In the genomic region with DNA sequence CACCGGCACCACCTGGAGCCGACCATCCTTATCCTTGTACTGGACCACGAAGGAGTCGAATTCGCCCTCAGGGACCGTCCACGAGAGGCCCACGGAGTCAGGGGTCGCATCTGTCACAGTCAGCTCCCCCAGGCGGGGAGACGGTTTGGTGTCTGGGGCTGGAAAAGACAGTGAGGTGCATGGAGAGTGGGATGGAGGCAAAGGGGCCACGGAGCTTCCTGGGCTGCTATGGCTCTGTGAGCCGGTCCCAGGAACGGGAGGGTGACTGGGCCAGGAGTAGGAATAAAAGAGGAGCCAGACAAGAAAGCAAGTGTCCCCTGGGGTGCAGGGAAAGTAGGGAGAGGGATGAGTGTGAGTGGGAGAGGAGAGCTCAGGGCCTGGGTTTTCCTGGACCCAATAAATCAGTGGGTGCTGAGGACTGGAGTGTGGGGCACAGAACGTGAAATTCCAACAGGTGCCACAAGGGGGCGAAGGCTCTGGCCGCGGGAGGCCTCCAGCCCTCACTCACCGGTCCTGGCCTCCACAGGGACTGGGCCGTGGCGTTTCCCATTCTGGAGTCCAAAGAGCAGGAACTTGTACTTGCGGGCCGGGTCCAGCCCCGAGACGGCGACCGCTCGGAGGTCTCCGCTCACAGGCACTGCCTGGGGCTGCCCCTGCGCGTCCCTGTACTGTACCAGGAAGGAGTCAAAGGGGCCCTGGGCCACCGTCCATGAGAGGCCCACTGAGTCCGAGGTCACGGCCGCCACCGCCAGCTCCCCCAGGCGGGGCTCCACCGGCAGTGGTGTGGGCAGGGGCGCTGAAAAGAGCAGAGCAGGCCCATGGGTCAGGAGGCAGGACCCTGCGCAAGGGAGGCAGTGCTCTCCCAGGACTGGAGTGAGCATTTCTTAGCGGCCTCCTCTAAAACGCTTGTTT, we compare ENCODE assay signal across 1 cellular context.
TF ChIP-seq lines count a peak whose summit lies in the region.

No MANE protein-coding gene starts in this region.

TF ChIP-seq in HepG2, 621 proteins besides CTCF, POLR2A, EP300 and RAD21 (continued from another document and continues in another):
- TF ChIP-seq, protein P1, sequence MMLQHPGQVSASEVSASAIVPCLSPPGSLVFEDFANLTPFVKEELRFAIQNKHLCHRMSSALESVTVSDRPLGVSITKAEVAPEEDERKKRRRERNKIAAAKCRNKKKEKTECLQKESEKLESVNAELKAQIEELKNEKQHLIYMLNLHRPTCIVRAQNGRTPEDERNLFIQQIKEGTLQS (CRISPR knock-in tag; IDR thresholded peaks at IDR 0.05): peak; percentile 47; the same call in 1 of the 2 replicates
- TF ChIP-seq ZSCAN29 (CRISPR knock-in tag; conservative IDR thresholded peaks at IDR 0.05): no peak
- TF ChIP-seq CBFB (CRISPR knock-in tag; IDR thresholded peaks at IDR 0.05): peak; percentile 62; the same call in 1 of the 2 replicates
- no peak; the same call in 1 of the 2 replicates for TF ChIP-seq ZNF619 (CRISPR knock-in tag; IDR thresholded peaks at IDR 0.05)
- no peak for TF ChIP-seq TMF1 (CRISPR knock-in tag; IDR thresholded peaks at IDR 0.05; ENCODE audit: low read depth)
- TF ChIP-seq ZNF563 (CRISPR knock-in tag; IDR thresholded peaks at IDR 0.05): peak; percentile 87; the same call in 1 of the 2 replicates
- no peak for TF ChIP-seq ZNF143 (CRISPR knock-in tag; IDR thresholded peaks at IDR 0.05)
- TF ChIP-seq ZNF674 (CRISPR knock-in tag; IDR thresholded peaks at IDR 0.05; ENCODE audit: low read depth): no peak
- TF ChIP-seq GABPB1 (CRISPR knock-in tag; IDR thresholded peaks at IDR 0.05): peak; percentile 83
- TF ChIP-seq RCOR2 (CRISPR knock-in tag; IDR thresholded peaks at IDR 0.05): no peak
- peak; percentile 86 for TF ChIP-seq KDM5B (CRISPR knock-in tag; IDR thresholded peaks at IDR 0.05; ENCODE audit: borderline replicate concordance)
- TF ChIP-seq ARNT (IDR thresholded peaks at IDR 0.05): no peak
- TF ChIP-seq HMG20A (CRISPR knock-in tag; IDR thresholded peaks at IDR 0.05; ENCODE audit: borderline replicate concordance): no peak; the same call in 1 of the 2 replicates
- peak; percentile 78 for TF ChIP-seq AGO1 (IDR thresholded peaks at IDR 0.05; ENCODE audit: low read depth, low read length, poor library complexity, severe bottlenecking)
- TF ChIP-seq ZFP62 (CRISPR knock-in tag; IDR thresholded peaks at IDR 0.05): no peak
- no peak for TF ChIP-seq JUNB (CRISPR knock-in tag; IDR thresholded peaks at IDR 0.05; ENCODE audit: borderline replicate concordance)
- TF ChIP-seq ZNF432 (CRISPR knock-in tag; IDR thresholded peaks at IDR 0.05; ENCODE audit: borderline replicate concordance): no peak
- no peak for TF ChIP-seq RELA (CRISPR knock-in tag; IDR thresholded peaks at IDR 0.05)
- TF ChIP-seq CEBPB (IDR thresholded peaks at IDR 0.05; ENCODE audit: borderline replicate concordance, low read depth, low read length): no peak
- TF ChIP-seq JUND (CRISPR knock-in tag; IDR thresholded peaks at IDR 0.05): no peak
- TF ChIP-seq TGIF2 (CRISPR knock-in tag; IDR thresholded peaks at IDR 0.05): no peak
- peak; percentile 66 for TF ChIP-seq GATAD1 (CRISPR knock-in tag; IDR thresholded peaks at IDR 0.05)
- peak; percentile 51; the same call in 1 of the 2 replicates for TF ChIP-seq CHD2 (IDR thresholded peaks at IDR 0.05; ENCODE audit: low read depth, low read length)
- TF ChIP-seq ARNT2 (CRISPR knock-in tag; IDR thresholded peaks at IDR 0.05; ENCODE audit: low read depth): peak; percentile 50; the same call in 1 of the 2 replicates
- TF ChIP-seq SIX1 (CRISPR knock-in tag; IDR thresholded peaks at IDR 0.05; ENCODE audit: borderline replicate concordance): no peak
- TF ChIP-seq IKZF1 (IDR thresholded peaks at IDR 0.05): no peak
- TF ChIP-seq, protein P2, sequence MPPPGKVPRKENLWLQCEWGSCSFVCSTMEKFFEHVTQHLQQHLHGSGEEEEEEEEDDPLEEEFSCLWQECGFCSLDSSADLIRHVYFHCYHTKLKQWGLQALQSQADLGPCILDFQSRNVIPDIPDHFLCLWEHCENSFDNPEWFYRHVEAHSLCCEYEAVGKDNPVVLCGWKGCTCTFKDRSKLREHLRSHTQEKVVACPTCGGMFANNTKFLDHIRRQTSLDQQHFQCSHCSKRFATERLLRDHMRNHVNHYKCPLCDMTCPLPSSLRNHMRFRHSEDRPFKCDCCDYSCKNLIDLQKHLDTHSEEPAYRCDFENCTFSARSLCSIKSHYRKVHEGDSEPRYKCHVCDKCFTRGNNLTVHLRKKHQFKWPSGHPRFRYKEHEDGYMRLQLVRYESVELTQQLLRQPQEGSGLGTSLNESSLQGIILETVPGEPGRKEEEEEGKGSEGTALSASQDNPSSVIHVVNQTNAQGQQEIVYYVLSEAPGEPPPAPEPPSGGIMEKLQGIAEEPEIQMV (CRISPR knock-in tag; IDR thresholded peaks at IDR 0.05; ENCODE audit: low read depth): 0 out of 2 replicates have a peak, but pooled peaks have one; percentile 69
- TF ChIP-seq, protein P3, sequence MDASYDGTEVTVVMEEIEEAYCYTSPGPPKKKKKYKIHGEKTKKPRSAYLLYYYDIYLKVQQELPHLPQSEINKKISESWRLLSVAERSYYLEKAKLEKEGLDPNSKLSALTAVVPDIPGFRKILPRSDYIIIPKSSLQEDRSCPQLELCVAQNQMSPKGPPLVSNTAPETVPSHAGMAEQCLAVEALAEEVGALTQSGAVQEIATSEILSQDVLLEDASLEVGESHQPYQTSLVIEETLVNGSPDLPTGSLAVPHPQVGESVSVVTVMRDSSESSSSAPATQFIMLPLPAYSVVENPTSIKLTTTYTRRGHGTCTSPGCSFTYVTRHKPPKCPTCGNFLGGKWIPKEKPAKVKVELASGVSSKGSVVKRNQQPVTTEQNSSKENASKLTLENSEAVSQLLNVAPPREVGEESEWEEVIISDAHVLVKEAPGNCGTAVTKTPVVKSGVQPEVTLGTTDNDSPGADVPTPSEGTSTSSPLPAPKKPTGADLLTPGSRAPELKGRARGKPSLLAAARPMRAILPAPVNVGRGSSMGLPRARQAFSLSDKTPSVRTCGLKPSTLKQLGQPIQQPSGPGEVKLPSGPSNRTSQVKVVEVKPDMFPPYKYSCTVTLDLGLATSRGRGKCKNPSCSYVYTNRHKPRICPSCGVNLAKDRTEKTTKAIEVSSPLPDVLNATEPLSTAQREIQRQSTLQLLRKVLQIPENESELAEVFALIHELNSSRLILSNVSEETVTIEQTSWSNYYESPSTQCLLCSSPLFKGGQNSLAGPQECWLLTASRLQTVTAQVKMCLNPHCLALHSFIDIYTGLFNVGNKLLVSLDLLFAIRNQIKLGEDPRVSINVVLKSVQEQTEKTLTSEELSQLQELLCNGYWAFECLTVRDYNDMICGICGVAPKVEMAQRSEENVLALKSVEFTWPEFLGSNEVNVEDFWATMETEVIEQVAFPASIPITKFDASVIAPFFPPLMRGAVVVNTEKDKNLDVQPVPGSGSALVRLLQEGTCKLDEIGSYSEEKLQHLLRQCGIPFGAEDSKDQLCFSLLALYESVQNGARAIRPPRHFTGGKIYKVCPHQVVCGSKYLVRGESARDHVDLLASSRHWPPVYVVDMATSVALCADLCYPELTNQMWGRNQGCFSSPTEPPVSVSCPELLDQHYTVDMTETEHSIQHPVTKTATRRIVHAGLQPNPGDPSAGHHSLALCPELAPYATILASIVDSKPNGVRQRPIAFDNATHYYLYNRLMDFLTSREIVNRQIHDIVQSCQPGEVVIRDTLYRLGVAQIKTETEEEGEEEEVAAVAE (CRISPR knock-in tag; IDR thresholded peaks at IDR 0.05; ENCODE audit: borderline replicate concordance): peak; percentile 49; the same call in 1 of the 2 replicates
- TF ChIP-seq HOXA5 (CRISPR knock-in tag; IDR thresholded peaks at IDR 0.05): peak; percentile 95
- TF ChIP-seq ZFYVE20 (CRISPR knock-in tag; IDR thresholded peaks at IDR 0.05; ENCODE audit: borderline replicate concordance, low read depth): no peak
- peak; percentile 98 for TF ChIP-seq HNF4A (CRISPR knock-in tag; IDR thresholded peaks at IDR 0.05)
- TF ChIP-seq U2AF1 (optimal IDR thresholded peaks at IDR 0.05; ENCODE audit: low read depth, low read length): no peak
- peak; percentile 70; the same call in 1 of the 2 replicates for TF ChIP-seq PHF20 (CRISPR knock-in tag; IDR thresholded peaks at IDR 0.05)
- TF ChIP-seq, protein P4, sequence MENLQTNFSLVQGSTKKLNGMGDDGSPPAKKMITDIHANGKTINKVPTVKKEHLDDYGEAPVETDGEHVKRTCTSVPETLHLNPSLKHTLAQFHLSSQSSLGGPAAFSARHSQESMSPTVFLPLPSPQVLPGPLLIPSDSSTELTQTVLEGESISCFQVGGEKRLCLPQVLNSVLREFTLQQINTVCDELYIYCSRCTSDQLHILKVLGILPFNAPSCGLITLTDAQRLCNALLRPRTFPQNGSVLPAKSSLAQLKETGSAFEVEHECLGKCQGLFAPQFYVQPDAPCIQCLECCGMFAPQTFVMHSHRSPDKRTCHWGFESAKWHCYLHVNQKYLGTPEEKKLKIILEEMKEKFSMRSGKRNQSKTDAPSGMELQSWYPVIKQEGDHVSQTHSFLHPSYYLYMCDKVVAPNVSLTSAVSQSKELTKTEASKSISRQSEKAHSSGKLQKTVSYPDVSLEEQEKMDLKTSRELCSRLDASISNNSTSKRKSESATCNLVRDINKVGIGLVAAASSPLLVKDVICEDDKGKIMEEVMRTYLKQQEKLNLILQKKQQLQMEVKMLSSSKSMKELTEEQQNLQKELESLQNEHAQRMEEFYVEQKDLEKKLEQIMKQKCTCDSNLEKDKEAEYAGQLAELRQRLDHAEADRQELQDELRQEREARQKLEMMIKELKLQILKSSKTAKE (CRISPR knock-in tag; IDR thresholded peaks at IDR 0.05; ENCODE audit: borderline replicate concordance): no peak
- TF ChIP-seq ADNP (CRISPR knock-in tag; IDR thresholded peaks at IDR 0.05): peak; percentile 64; the same call in 1 of the 2 replicates
- TF ChIP-seq ZBTB42 (CRISPR knock-in tag; IDR thresholded peaks at IDR 0.05): no peak
- TF ChIP-seq ZNF713 (CRISPR knock-in tag; IDR thresholded peaks at IDR 0.05): 0 out of 2 replicates have a peak, but pooled peaks have one; percentile 20
- TF ChIP-seq, protein P5, sequence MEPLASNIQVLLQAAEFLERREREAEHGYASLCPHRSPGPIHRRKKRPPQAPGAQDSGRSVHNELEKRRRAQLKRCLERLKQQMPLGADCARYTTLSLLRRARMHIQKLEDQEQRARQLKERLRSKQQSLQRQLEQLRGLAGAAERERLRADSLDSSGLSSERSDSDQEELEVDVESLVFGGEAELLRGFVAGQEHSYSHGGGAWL (CRISPR knock-in tag; IDR thresholded peaks at IDR 0.05): 0 out of 2 replicates have a peak, but pooled peaks have one; percentile 48
- TF ChIP-seq ZNF253 (CRISPR knock-in tag; IDR thresholded peaks at IDR 0.05; ENCODE audit: borderline replicate concordance): no peak
- TF ChIP-seq, protein P6, sequence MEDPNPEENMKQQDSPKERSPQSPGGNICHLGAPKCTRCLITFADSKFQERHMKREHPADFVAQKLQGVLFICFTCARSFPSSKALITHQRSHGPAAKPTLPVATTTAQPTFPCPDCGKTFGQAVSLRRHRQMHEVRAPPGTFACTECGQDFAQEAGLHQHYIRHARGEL (CRISPR knock-in tag; IDR thresholded peaks at IDR 0.05): no peak
- no peak for TF ChIP-seq SRSF4 (IDR thresholded peaks at IDR 0.05; ENCODE audit: low read depth, low read length, poor library complexity, severe bottlenecking)
- TF ChIP-seq ZNF20 (CRISPR knock-in tag; IDR thresholded peaks at IDR 0.05): no peak
- TF ChIP-seq FOXM1 (CRISPR knock-in tag; IDR thresholded peaks at IDR 0.05): no peak
- TF ChIP-seq, protein P7, sequence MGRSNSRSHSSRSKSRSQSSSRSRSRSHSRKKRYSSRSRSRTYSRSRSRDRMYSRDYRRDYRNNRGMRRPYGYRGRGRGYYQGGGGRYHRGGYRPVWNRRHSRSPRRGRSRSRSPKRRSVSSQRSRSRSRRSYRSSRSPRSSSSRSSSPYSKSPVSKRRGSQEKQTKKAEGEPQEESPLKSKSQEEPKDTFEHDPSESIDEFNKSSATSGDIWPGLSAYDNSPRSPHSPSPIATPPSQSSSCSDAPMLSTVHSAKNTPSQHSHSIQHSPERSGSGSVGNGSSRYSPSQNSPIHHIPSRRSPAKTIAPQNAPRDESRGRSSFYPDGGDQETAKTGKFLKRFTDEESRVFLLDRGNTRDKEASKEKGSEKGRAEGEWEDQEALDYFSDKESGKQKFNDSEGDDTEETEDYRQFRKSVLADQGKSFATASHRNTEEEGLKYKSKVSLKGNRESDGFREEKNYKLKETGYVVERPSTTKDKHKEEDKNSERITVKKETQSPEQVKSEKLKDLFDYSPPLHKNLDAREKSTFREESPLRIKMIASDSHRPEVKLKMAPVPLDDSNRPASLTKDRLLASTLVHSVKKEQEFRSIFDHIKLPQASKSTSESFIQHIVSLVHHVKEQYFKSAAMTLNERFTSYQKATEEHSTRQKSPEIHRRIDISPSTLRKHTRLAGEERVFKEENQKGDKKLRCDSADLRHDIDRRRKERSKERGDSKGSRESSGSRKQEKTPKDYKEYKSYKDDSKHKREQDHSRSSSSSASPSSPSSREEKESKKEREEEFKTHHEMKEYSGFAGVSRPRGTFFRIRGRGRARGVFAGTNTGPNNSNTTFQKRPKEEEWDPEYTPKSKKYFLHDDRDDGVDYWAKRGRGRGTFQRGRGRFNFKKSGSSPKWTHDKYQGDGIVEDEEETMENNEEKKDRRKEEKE (IDR thresholded peaks at IDR 0.05): no peak
- peak; percentile 58; the same call in 1 of the 2 replicates for TF ChIP-seq FOSL2 (CRISPR knock-in tag; IDR thresholded peaks at IDR 0.05)
- TF ChIP-seq GTF3A (CRISPR knock-in tag; conservative IDR thresholded peaks at IDR 0.05): no peak; the same call in 1 of the 2 replicates
- TF ChIP-seq ZNF614 (CRISPR knock-in tag; IDR thresholded peaks at IDR 0.05; ENCODE audit: borderline replicate concordance): peak; percentile 68; the same call in 1 of the 2 replicates
- TF ChIP-seq, protein P8, sequence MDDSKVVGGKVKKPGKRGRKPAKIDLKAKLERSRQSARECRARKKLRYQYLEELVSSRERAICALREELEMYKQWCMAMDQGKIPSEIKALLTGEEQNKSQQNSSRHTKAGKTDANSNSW (CRISPR knock-in tag; IDR thresholded peaks at IDR 0.05; ENCODE audit: borderline replicate concordance): no peak; the same call in 1 of the 2 replicates
- no peak for TF ChIP-seq RFX3 (CRISPR knock-in tag; IDR thresholded peaks at IDR 0.05)
- peak; percentile 91 for TF ChIP-seq SPEN (CRISPR knock-in tag; IDR thresholded peaks at IDR 0.05; ENCODE audit: low read depth)
- TF ChIP-seq SOX13 (IDR thresholded peaks at IDR 0.05): no peak
- TF ChIP-seq SOX13 (CRISPR knock-in tag; conservative IDR thresholded peaks at IDR 0.05 in 1 of 2, IDR thresholded peaks at IDR 0.05 in 1 of 2): no peak
- peak; percentile 64; the same call in 1 of the 2 replicates for TF ChIP-seq DR1 (CRISPR knock-in tag; IDR thresholded peaks at IDR 0.05)
- no peak for TF ChIP-seq SNAPC2 (CRISPR knock-in tag; IDR thresholded peaks at IDR 0.05)
- no peak for TF ChIP-seq HNRNPK (IDR thresholded peaks at IDR 0.05; ENCODE audit: low read depth, low read length, poor library complexity, severe bottlenecking)
- TF ChIP-seq SRY (CRISPR knock-in tag; IDR thresholded peaks at IDR 0.05): no peak
